25 cellular contexts compared by ENCODE assay signal in the genomic region with DNA sequence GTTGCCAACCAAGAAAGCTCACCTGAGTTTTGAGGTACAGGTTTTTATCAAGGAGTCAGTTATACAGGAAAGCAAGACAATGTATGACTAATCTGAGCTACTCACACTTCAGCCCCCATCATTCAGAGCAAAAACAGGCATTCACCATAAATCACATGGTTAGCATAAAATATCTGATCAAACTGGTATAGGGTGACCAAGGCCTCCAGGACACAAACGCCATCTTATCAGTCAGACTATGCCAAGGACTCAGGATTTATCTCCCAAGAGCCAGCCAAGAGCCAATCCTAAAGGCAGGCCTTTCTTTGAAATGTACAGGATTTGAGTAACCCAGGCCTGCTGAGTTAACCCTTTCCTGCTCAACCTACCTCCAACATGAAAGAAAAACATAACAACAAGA.
DNase-seq lines count a peak whose midpoint lies in the region; ATAC-seq, FAIRE-seq and TF ChIP-seq lines count a peak whose summit lies in the region.
"Had no signal": no experiment of that assay in that cellular context is flagged by ENCODE, and none has a peak within 500 bp of the region (broad histone marks: within the 10 kb centered on the region; RNA-seq: fewer than 3 reads in every experiment).

No MANE protein-coding gene starts in this region.

- no peak overlapping the region for H3K23ac ChIP-seq in H1 (ENCODE audit: insufficient read length)
- H3K23ac ChIP-seq in mesendoderm (ENCODE audit: low read length) = no peak overlapping the region

- H3K56ac ChIP-seq in H1 (replicated peaks; ENCODE audit: insufficient read length, low read depth, low read length) (no peak overlapping the region), mesendoderm (ENCODE audit: low read length) (no peak overlapping the region)

- H3K23me2 ChIP-seq in H1 (ENCODE audit: low read depth, low read length) = no peaks in the 10 kb centered on the region

- no peak overlapping the region for H4K8ac ChIP-seq in H1 (ENCODE audit: extremely low read depth, insufficient read depth, low read length)
- H4K8ac ChIP-seq in mesendoderm (ENCODE audit: low read depth, low read length) = no peak overlapping the region

- no peak overlapping the region for H3K4me2 ChIP-seq in H1 (ENCODE audit: insufficient read depth in 1 of 2, low read depth in 2 of 2, low read length in 2 of 2)
- H3K4me2 ChIP-seq in mesendoderm (ENCODE audit: low read length) = no peak overlapping the region
- H3K4me2 ChIP-seq: BLaER1 treated with 17β-estradiol and CSF1 and Interleukin-3, amounts not matched to agents 10 nM and 100 nM had no signal

- POLR2A ChIA-PET in H1 (lab: Charles Lee; ENCODE audit: partially characterized antibody) = no interaction called here

- no peak overlapping the region for H2BK12ac ChIP-seq in H1 (ENCODE audit: low read depth, low read length)

- H3K4me3 ChIP-seq in H1 (ENCODE audit: extremely low read depth in 1 of 4, insufficient read depth in 2 of 4, low read depth in 3 of 4, low read length in 4 of 4) (no peak overlapping the region), mesendoderm (ENCODE audit: low read length) (no peak overlapping the region)
- H3K4me3 ChIP-seq: BLaER1 treated with 17β-estradiol and CSF1 and Interleukin-3, amounts not matched to agents 10 nM and 100 nM had no signal

- H3K79me1 ChIP-seq in H1 (ENCODE audit: low read depth, low read length) (no peaks in the 10 kb centered on the region), mesendoderm (ENCODE audit: low read length) (no peaks in the 10 kb centered on the region)

- H3K9ac ChIP-seq in H1 (replicated peaks in 1 of 4; ENCODE audit: extremely low read depth in 1 of 4, low read depth in 3 of 4, low read length in 3 of 4) = no peak overlapping the region
- no peak overlapping the region for H3K9ac ChIP-seq in mesendoderm (ENCODE audit: low read length)
- H3K9ac ChIP-seq: BLaER1 treated with 17β-estradiol and CSF1 and Interleukin-3, amounts not matched to agents 10 nM and 100 nM had no signal

- no peaks in the 10 kb centered on the region for H3K9me3 ChIP-seq in H1 (ENCODE audit: insufficient read depth in 2 of 2, low read depth in 1 of 2, low read length in 1 of 2)
- H3K9me3 ChIP-seq: BLaER1 treated with 17β-estradiol and CSF1 and Interleukin-3, amounts not matched to agents 10 nM and 100 nM had no signal

- in situ Hi-C loops in GM13976 (cut with MboI; ENCODE audit: low sequenced_read_pairs, unreplicated experiment) = no loop called here

- H2BK120ac ChIP-seq in H1 (replicated peaks; ENCODE audit: low read depth, low read length) (no peak overlapping the region), mesendoderm (ENCODE audit: low read depth, low read length) (no peak overlapping the region)

- TF ChIP-seq RAD21 in H1 (IDR thresholded peaks at IDR 0.05 in 1 of 2, conservative IDR thresholded peaks at IDR 0.05 in 1 of 2; ENCODE audit: low read depth in 2 of 2, low read length in 2 of 2) = no peak

- no peaks in the 10 kb centered on the region for H4K20me1 ChIP-seq in H1 (replicated peaks in 1 of 2; ENCODE audit: control insufficient read depth in 1 of 2, insufficient read depth in 2 of 2, low read length in 2 of 2)
- H4K20me1 ChIP-seq: BLaER1 treated with 17β-estradiol and CSF1 and Interleukin-3, amounts not matched to agents 10 nM and 100 nM had no signal

- TF ChIP-seq EP300 in H1 (IDR thresholded peaks at IDR 0.05; ENCODE audit: borderline replicate concordance in 1 of 2, low read depth in 2 of 2, low read length in 2 of 2) = no peak

- no peaks in the 10 kb centered on the region for H3K27me3 ChIP-seq in H1 (replicated peaks in 1 of 4; ENCODE audit: control insufficient read depth in 3 of 4, extremely low read depth in 1 of 4, insufficient read depth in 3 of 4, low read length in 3 of 4)
- no peaks in the 10 kb centered on the region for H3K27me3 ChIP-seq in mesendoderm (ENCODE audit: insufficient read depth, low read length, poor library complexity)
- H3K27me3 ChIP-seq: BLaER1 treated with 17β-estradiol and CSF1 and Interleukin-3, amounts not matched to agents 10 nM and 100 nM had no signal

- H2AK5ac ChIP-seq in H1 (ENCODE audit: low read depth, low read length) (no peak overlapping the region), mesendoderm (ENCODE audit: low read length) (no peak overlapping the region)

- peak; percentile 7 for DNase-seq in ELF-1 (ENCODE audit: low read depth, low spot score)
- DNase-seq in HTR-8/SVneo (ENCODE audit: insufficient read length, low spot score) = no peak
- peak in 1 of 2 experiments; percentile 1 for DNase-seq in H1 (ENCODE audit: low read depth in 1 of 2, low spot score in 2 of 2)
- peak; percentile 18 for DNase-seq in mesendoderm
- DNase-seq in GM13976 (ENCODE audit: low spot score) = no peak
- DNase-seq in NCI-H1048 (lab: John Stamatoyannopoulos, UW) = no peak
- DNase-seq in NOMO-1 (lab: John Stamatoyannopoulos, UW; ENCODE audit: unreplicated experiment in 2 of 2) = no peak
- DNase-seq: CD4-positive, alpha-beta T cell; DMS53; Kasumi-1; NCI-H1105 treated with DMSO at 0.1 percent for 48 hours; NCI-H146; NCI-H1930; NCI-H446; NCI-H524 treated with DMSO at 0.1 percent for 48 hours; NCI-H774; T-cell had no signal

- H3K4me1 ChIP-seq in H1 (replicated peaks in 1 of 4; ENCODE audit: control insufficient read depth in 3 of 4, insufficient read depth in 4 of 4, low read length in 3 of 4) (peaks cover 0 to 6% (median 2%) of the 10 kb centered on the region in 4 experiments; a peak in 3 of 7 replicates), mesendoderm (ENCODE audit: control insufficient read depth, low read depth, low read length) (no peaks in the 10 kb centered on the region)
- H3K4me1 ChIP-seq: BLaER1 treated with 17β-estradiol and CSF1 and Interleukin-3, amounts not matched to agents 10 nM and 100 nM had no signal

- no peak for TF ChIP-seq CTCF in H1 (IDR thresholded peaks at IDR 0.05; ENCODE audit: control extremely low read depth in 1 of 3, insufficient read depth in 1 of 3, low read depth in 1 of 3, low read length in 3 of 3)
- TF ChIP-seq CTCF in GM13976 (IDR thresholded peaks at IDR 0.05; ENCODE audit: borderline replicate concordance, control extremely low read depth, extremely low read depth, insufficient read depth, missing control alignments) = no peak

- H4K91ac ChIP-seq in H1 (replicated peaks; ENCODE audit: insufficient read length, low read length) = no peak overlapping the region

- H3K14ac ChIP-seq in H1 (ENCODE audit: insufficient read length) = no peak overlapping the region

- H3K27ac ChIP-seq in H1 (ENCODE audit: low read depth, low read length) (no peak overlapping the region), mesendoderm (ENCODE audit: low read depth, low read length) (no peak overlapping the region)
- H3K27ac ChIP-seq: BLaER1 treated with 17β-estradiol and CSF1 and Interleukin-3, amounts not matched to agents 10 nM and 100 nM; HL-60 had no signal

- peak overlapping the region; percentile 52; the same call in 1 of the 2 replicates for H2AFZ ChIP-seq in H1 (ENCODE audit: low read length)

- CTCF ChIA-PET in H1 (lab: Charles Lee; ENCODE audit: partially characterized antibody) = no interaction called here

- H4K5ac ChIP-seq in H1 (ENCODE audit: insufficient read length, low read depth, low read length) = no peak overlapping the region
- H4K5ac ChIP-seq in mesendoderm (ENCODE audit: low read length) = no peak overlapping the region

- no peak overlapping the region for H2BK20ac ChIP-seq in H1 (ENCODE audit: low read length)

- peak; percentile 31 for FAIRE-seq in HTR-8/SVneo (lab: Jason Lieb, UNC)
- no peak for FAIRE-seq in H1 (lab: Jason Lieb, UNC)
- FAIRE-seq: A204.1, G401.6, HepG2 had no signal

- H3K4ac ChIP-seq in H1 (replicated peaks; ENCODE audit: insufficient read length, low read depth, low read length) = no peak overlapping the region
- H3K4ac ChIP-seq in mesendoderm (ENCODE audit: low read depth, low read length) = no peak overlapping the region

- H3K36me3 ChIP-seq in H1 (ENCODE audit: control insufficient read depth in 2 of 4, insufficient read depth in 4 of 4, low read length in 3 of 4) (no peaks in the 10 kb centered on the region), mesendoderm (ENCODE audit: control insufficient read depth, insufficient read depth, low read length) (no peaks in the 10 kb centered on the region)
- H3K36me3 ChIP-seq: BLaER1 treated with 17β-estradiol and CSF1 and Interleukin-3, amounts not matched to agents 10 nM and 100 nM had no signal

- no peak for ATAC-seq in HG02678 (IDR thresholded peaks at IDR 0.05; ENCODE audit: unreplicated experiment)
- ATAC-seq: HCT116, HepG2, Panc1, T-cell had no signal

- no peak for TF ChIP-seq POLR2A in H1 (IDR thresholded peaks at IDR 0.05; ENCODE audit: control extremely low read depth in 1 of 2, low read depth in 2 of 2, low read length in 2 of 2)

- H2BK15ac ChIP-seq in H1 (ENCODE audit: low read length) = no peak overlapping the region
- H2BK15ac ChIP-seq in mesendoderm (replicated peaks; ENCODE audit: low read depth) = no peak overlapping the region

- no peak overlapping the region for H2BK5ac ChIP-seq in H1 (ENCODE audit: low read depth, low read length)
- no peak overlapping the region for H2BK5ac ChIP-seq in mesendoderm (ENCODE audit: low read length)

- WGBS in H1 (ENCODE audit: extremely low coverage in 1 of 2, insufficient coverage in 1 of 2, insufficient read length in 1 of 2, insufficient replicate concordance in 2 of 2, low coverage in 1 of 2, low lambda C conversion rate in 2 of 2, missing lambda C conversion rate in 1 of 2), 2 experiments = 89% methylated on average over 1 of the region's 1 CpG; no CpG with 5 or more reads in 1 of the 2 experiments
- no CpG with 5 or more reads among the region's 1 CpG for WGBS in mesendoderm (ENCODE audit: extremely low coverage, insufficient coverage, low lambda C conversion rate)

- H3K79me2 ChIP-seq in H1 (ENCODE audit: control insufficient read depth in 1 of 2, insufficient read depth in 2 of 2, low read length in 2 of 2) (no peaks in the 10 kb centered on the region), mesendoderm (ENCODE audit: control insufficient read depth, insufficient read depth, low read length) (no peaks in the 10 kb centered on the region)

- H3K18ac ChIP-seq in H1 (ENCODE audit: extremely low read depth, low read length) (no peak overlapping the region), mesendoderm (ENCODE audit: low read length) (no peak overlapping the region)

TF ChIP-seq in H1, 55 proteins besides CTCF, POLR2A, EP300 and RAD21 (continues in another document):
- TF ChIP-seq GTF2F1 (IDR thresholded peaks at IDR 0.05; ENCODE audit: borderline replicate concordance, low read depth, low read length) (no peak), SIN3A (conservative IDR thresholded peaks at IDR 0.05 in 1 of 2, IDR thresholded peaks at IDR 0.05 in 1 of 2; ENCODE audit: low read depth in 1 of 2, low read length in 2 of 2) (no peak), BCL11A (IDR thresholded peaks at IDR 0.05; ENCODE audit: low read depth in 2 of 2, low read length in 2 of 2) (no peak), POLR2AphosphoS5 (IDR thresholded peaks at IDR 0.05; ENCODE audit: low read depth, low read length) (no peak), HDAC2 (IDR thresholded peaks at IDR 0.05; ENCODE audit: borderline replicate concordance in 1 of 2, low read depth in 2 of 2, low read length in 2 of 2) (no peak), PHF8 (conservative IDR thresholded peaks at IDR 0.05; ENCODE audit: low read depth, low read length) (no peak), SP2 (IDR thresholded peaks at IDR 0.05; ENCODE audit: low read length) (no peak), YY1 (IDR thresholded peaks at IDR 0.05; ENCODE audit: low read depth, low read length) (no peak)

Comparison
In these comparisons a context has a peak if more than half of its experiments do, and no peak if none do; other contexts are left out.
1. DNase-seq: peak in ELF-1 (single experiment) and mesendoderm (single experiment); none in HTR-8/SVneo (single experiment), GM13976 (single experiment), NCI-H1048 (single experiment) and NOMO-1 (0 of 2).